12 cellular contexts compared by ENCODE assay signal in the genomic region with DNA sequence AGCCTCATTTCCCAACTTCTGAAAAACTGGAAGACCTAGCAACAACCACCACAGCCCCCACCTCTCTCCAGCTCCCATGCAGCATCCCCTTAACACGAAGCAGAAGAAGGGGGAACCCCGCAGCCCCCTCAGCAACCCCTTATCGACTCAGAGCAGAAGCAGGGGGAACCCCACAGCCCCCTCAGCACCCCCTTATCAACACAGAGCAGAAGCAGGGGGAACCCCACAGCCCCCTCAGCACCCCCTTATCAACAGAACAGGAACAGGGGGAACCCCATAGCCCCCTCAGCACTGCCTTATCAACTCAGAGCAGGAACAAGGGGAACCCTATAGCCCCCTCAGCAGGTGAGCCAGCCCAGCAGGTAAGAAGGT. TPM values are rescaled to one million over a fixed set of nuclear protein-coding genes. Genes with fewer than 3 reads are reported as not detected.
DNase-seq lines count a peak whose midpoint lies in the region; ATAC-seq and TF ChIP-seq lines count a peak whose summit lies in the region.
"Had no signal": no experiment of that assay in that cellular context is flagged by ENCODE, and none has a peak within 500 bp of the region (broad histone marks: within the 10 kb centered on the region; RNA-seq: fewer than 3 reads in every experiment).

No MANE protein-coding gene starts in this region.

- no peaks in the 10 kb centered on the region for H3K9me3 Mint-ChIP-seq in activated T-cell treated with anti-CD3 and anti-CD28 coated beads, Interleukin-2, amount 50 U/mL, for 72 hours
- no peaks in the 10 kb centered on the region for H3K9me3 Mint-ChIP-seq in activated CD8-positive, alpha-beta T cell treated with anti-CD3 and anti-CD28 coated beads for 36 hours

- DNase-seq in activated T-cell treated with anti-CD3 and anti-CD28 coated beads, Interleukin-2, amount 50 U/mL, for 72 hours: no peak
- DNase-seq in activated T-cell treated with anti-CD3 and anti-CD28 coated beads, Interleukin-2, amount 50 U/mL, for 48 hours: no peak
- peak; percentile 39 for DNase-seq in activated CD8-positive, alpha-beta T cell treated with anti-CD3 and anti-CD28 coated beads for 36 hours
- peak; percentile 28 for DNase-seq in lower lobe of right lung
- no peak for DNase-seq in thyroid gland
- no peak for DNase-seq in amygdala (lab: John Stamatoyannopoulos, UW)
- no peak for DNase-seq in HuH-7.5 (ENCODE audit: low spot score)
- DNase-seq: MM.1S, NCI-H510A treated with DMSO at 0.1 percent for 48 hours, SHP77 treated with DMSO at 0.1 percent for 48 hours had no signal

- H3K27ac Mint-ChIP-seq in activated T-cell treated with anti-CD3 and anti-CD28 coated beads, Interleukin-2, amount 50 U/mL, for 72 hours: peak overlapping the region; percentile 75
- H3K27ac Mint-ChIP-seq in activated CD8-positive, alpha-beta T cell treated with anti-CD3 and anti-CD28 coated beads for 36 hours: peak overlapping the region; percentile 7

- H3K4me1 Mint-ChIP-seq in activated T-cell treated with anti-CD3 and anti-CD28 coated beads, Interleukin-2, amount 50 U/mL, for 72 hours (ENCODE audit: low read depth): peaks cover 46% of the 10 kb centered on the region
- peaks cover 48% of the 10 kb centered on the region for H3K4me1 Mint-ChIP-seq in activated CD8-positive, alpha-beta T cell treated with anti-CD3 and anti-CD28 coated beads for 36 hours (ENCODE audit: low read depth)

- no peaks in the 10 kb centered on the region for H3K27me3 Mint-ChIP-seq in activated T-cell treated with anti-CD3 and anti-CD28 coated beads, Interleukin-2, amount 50 U/mL, for 72 hours (ENCODE audit: low read depth)
- no peaks in the 10 kb centered on the region for H3K27me3 Mint-ChIP-seq in activated CD8-positive, alpha-beta T cell treated with anti-CD3 and anti-CD28 coated beads for 36 hours

- no peak for TF ChIP-seq CTCF in activated CD8-positive, alpha-beta T cell treated with anti-CD3 and anti-CD28 coated beads for 36 hours (IDR thresholded peaks at IDR 0.05)
- TF ChIP-seq CTCF in lower lobe of right lung (IDR thresholded peaks at IDR 0.05) (no peak), thyroid gland (IDR thresholded peaks at IDR 0.05) (no peak)

- CTCF ChIA-PET in activated CD8-positive, alpha-beta T cell treated with anti-CD3 and anti-CD28 coated beads for 36 hours (lab: Charles Lee): interaction anchor here (0.8 kb wide), 1 partner anchor 19 kb away, joined by 3 read pairs; no protein-coding TSS in a partner anchor

- ATAC-seq in activated T-cell treated with anti-CD3 and anti-CD28 coated beads, Interleukin-2, amount 50 U/mL, for 72 hours (replicated peaks in 1 of 2): peak; percentile 28 to 43
- ATAC-seq in activated CD8-positive, alpha-beta T cell treated with anti-CD3 and anti-CD28 coated beads for 36 hours: peak; percentile 25
- no peak for ATAC-seq in lower lobe of right lung
- no peak for ATAC-seq in GM19463 (IDR thresholded peaks at IDR 0.05; ENCODE audit: unreplicated experiment)

- peak overlapping the region; percentile 64 to 68 for H3K4me3 Mint-ChIP-seq in activated T-cell treated with anti-CD3 and anti-CD28 coated beads, Interleukin-2, amount 50 U/mL, for 72 hours
- peak overlapping the region; percentile 13 for H3K4me3 Mint-ChIP-seq in activated CD8-positive, alpha-beta T cell treated with anti-CD3 and anti-CD28 coated beads for 36 hours

- H3K4me1 ChIP-seq in lower lobe of right lung (peaks cover 54% of the 10 kb centered on the region), thyroid gland (peaks cover 66 to 71% of the 10 kb centered on the region in 2 donors)

- POLR2A ChIA-PET in activated CD8-positive, alpha-beta T cell treated with anti-CD3 and anti-CD28 coated beads for 36 hours (lab: Charles Lee): interaction anchor here (1.6 kb wide), 1 partner anchor 10 kb away, joined by 6 read pairs; no protein-coding TSS in a partner anchor

- intact Hi-C loops in activated CD8-positive, alpha-beta T cell treated with anti-CD3 and anti-CD28 coated beads for 36 hours (cut with micrococcal nuclease): loop anchor here (10.0 kb wide), 1 partner anchor 260 kb away; no protein-coding TSS in a partner anchor
- intact Hi-C loops in lower lobe of right lung (cut with DNase I) (no loop called here), thyroid gland (cut with DNase I) (no loop called here)

- H3K9me3 ChIP-seq in lower lobe of right lung: no peaks in the 10 kb centered on the region
- H3K9me3 ChIP-seq in thyroid gland: no peaks in the 10 kb centered on the region
- H3K9me3 ChIP-seq: HAP-1 had no signal

- H3K27me3 ChIP-seq in lower lobe of right lung (ENCODE audit: low read depth) (no peaks in the 10 kb centered on the region), thyroid gland (no peaks in the 10 kb centered on the region)

- 77 to 89% methylated on average over 3 of the region's 3 CpGs for WGBS in thyroid gland, 2 donors

- H3K36me3 ChIP-seq in lower lobe of right lung: peaks cover 50% of the 10 kb centered on the region
- peaks cover 17 to 27% of the 10 kb centered on the region in 2 donors for H3K36me3 ChIP-seq in thyroid gland

- no peak overlapping the region for H3K4me3 ChIP-seq in lower lobe of right lung
- H3K4me3 ChIP-seq in thyroid gland (replicated peaks in 1 of 3): no peak overlapping the region
- H3K4me3 ChIP-seq: HAP-1 had no signal

- H3K27ac ChIP-seq in lower lobe of right lung (no peak overlapping the region), thyroid gland (peak overlapping the region in 2 of 3 donors; percentile 91 to 98)

- peaks cover 4 to 11% of the 10 kb centered on the region in 2 donors for H3K36me3 Mint-ChIP-seq in activated T-cell treated with anti-CD3 and anti-CD28 coated beads, Interleukin-2, amount 50 U/mL, for 72 hours (ENCODE audit: insufficient read depth in 2 of 2)
- peaks cover 28% of the 10 kb centered on the region for H3K36me3 Mint-ChIP-seq in activated CD8-positive, alpha-beta T cell treated with anti-CD3 and anti-CD28 coated beads for 36 hours (ENCODE audit: low read depth)

- TF ChIP-seq POLR2A in thyroid gland (IDR thresholded peaks at IDR 0.05): no peak

RNA-seq across cellular contexts. Expression of a gene that starts 6.7 kb away (rescaled TPM):
- total RNA-seq in activated T-cell treated with anti-CD3 and anti-CD28 coated beads, Interleukin-2, amount 50 U/mL, for 72 hours: 10 to 100 TPM; 35.1 to 40.1 TPM
- 10 to 100 TPM; 28.2 to 29.7 TPM for total RNA-seq in activated CD8-positive, alpha-beta T cell treated with anti-CD3 and anti-CD28 coated beads for 36 hours
- total RNA-seq in lower lobe of right lung (54.2 TPM), thyroid gland (100 to 1,000 TPM in 2 of 4 donors, 10 to 100 TPM in 2; 93.5 to 193 (median 100) TPM)

RNA-seq across cellular contexts. Expression of a gene that starts 19.7 kb away (rescaled TPM):
- 10 to 100 TPM; 11.2 to 11.8 TPM for total RNA-seq in activated T-cell treated with anti-CD3 and anti-CD28 coated beads, Interleukin-2, amount 50 U/mL, for 72 hours
- 1 to 10 TPM; 5.1 TPM for total RNA-seq in activated CD8-positive, alpha-beta T cell treated with anti-CD3 and anti-CD28 coated beads for 36 hours
- total RNA-seq in lower lobe of right lung (46.6 TPM), thyroid gland (10 to 100 TPM; 25.7 to 51.8 (median 39.6) TPM)

RNA-seq across cellular contexts. Expression of a gene that starts 43.6 kb away (rescaled TPM):
- 100 to 1,000 TPM in 1 of 2 donors, 10 to 100 TPM in 1; 92.9 to 105 TPM for total RNA-seq in activated T-cell treated with anti-CD3 and anti-CD28 coated beads, Interleukin-2, amount 50 U/mL, for 72 hours
- 100 to 1,000 TPM; 172 to 189 TPM for total RNA-seq in activated CD8-positive, alpha-beta T cell treated with anti-CD3 and anti-CD28 coated beads for 36 hours
- total RNA-seq in lower lobe of right lung (78.7 TPM), thyroid gland (10 to 100 TPM; 22.9 to 37.4 (median 30.2) TPM)

Comparison
In these comparisons a context has a peak if more than half of its experiments do, and no peak if none do; other contexts are left out.
1. ATAC-seq: peak in activated T-cell treated with anti-CD3 and anti-CD28 coated beads, Interleukin-2, amount 50 U/mL, for 72 hours (2 of 2) and activated CD8-positive, alpha-beta T cell treated with anti-CD3 and anti-CD28 coated beads for 36 hours (single experiment); none in lower lobe of right lung (0 of 2) and GM19463 (single experiment).
2. DNase-seq: peak in activated CD8-positive, alpha-beta T cell treated with anti-CD3 and anti-CD28 coated beads for 36 hours (single experiment) and lower lobe of right lung (single experiment); none in activated T-cell treated with anti-CD3 and anti-CD28 coated beads, Interleukin-2, amount 50 U/mL, for 72 hours (0 of 2), activated T-cell treated with anti-CD3 and anti-CD28 coated beads, Interleukin-2, amount 50 U/mL, for 48 hours (0 of 2), thyroid gland (0 of 2), amygdala (0 of 56) and HuH-7.5 (single experiment).